ENCODE assay signal across 1 cellular context in the genomic region with DNA sequence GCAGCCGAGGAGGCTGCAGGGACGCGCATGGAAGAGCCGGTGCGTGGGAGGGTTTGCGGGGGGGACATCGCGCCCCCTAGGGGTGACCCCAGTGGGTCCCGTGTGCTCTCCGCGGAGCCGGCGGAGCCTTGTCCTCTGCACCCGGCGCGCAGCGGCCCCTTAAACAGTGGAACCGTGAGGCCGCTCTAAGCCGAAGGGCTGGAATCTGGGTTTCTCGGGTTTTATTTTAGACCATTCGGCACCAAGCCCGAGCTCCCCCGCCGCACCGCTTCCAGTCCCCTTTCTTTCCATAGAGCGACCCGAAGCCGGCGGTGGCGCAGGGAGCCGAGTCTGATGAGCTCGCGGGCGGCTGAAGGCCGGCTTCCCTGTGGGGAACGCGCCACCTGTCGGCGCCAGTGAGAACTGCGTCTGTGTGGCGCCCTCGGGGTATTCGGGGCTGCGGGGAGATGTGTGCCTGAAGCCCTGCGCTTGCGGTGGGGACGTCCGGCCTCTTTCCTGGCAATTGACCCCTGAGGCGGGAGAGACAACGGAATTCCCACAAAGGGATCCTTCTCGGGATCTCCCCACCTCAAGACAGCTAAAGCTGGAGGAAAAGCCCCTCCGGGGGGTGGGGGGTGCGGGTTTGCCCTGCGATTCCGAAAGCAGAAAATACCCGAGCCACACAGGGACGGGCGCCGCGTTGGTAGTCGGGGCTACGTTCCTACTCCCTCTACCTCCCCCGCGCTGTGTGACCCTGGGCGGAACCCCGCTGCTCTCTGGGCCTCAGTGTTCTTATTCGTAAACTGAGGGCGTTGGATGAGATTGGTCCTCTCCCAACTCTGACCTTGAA.
TF ChIP-seq lines count a peak whose summit lies in the region.

No MANE protein-coding gene starts in this region.

TF ChIP-seq in K562, 482 proteins besides CTCF, POLR2A, EP300 and RAD21 (continued from another document and continues in another):
- TF ChIP-seq, protein P1, sequence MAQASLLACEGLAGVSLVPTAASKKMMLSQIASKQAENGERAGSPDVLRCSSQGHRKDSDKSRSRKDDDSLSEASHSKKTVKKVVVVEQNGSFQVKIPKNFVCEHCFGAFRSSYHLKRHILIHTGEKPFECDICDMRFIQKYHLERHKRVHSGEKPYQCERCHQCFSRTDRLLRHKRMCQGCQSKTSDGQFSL (CRISPR knock-in tag; IDR thresholded peaks at IDR 0.05), result peak; percentile 65; the same call in 1 of the 2 replicates
- TF ChIP-seq, protein P1 (tag; IDR thresholded peaks at IDR 0.05), result no peak
- TF ChIP-seq TRIM24 (IDR thresholded peaks at IDR 0.05) (no peak), NR2F6 (CRISPR knock-in tag; IDR thresholded peaks at IDR 0.05) (no peak), YY1 (IDR thresholded peaks at IDR 0.05; ENCODE audit: borderline replicate concordance in 1 of 3, control insufficient read depth in 1 of 3, extremely low read depth in 1 of 3, insufficient read depth in 3 of 3, insufficient read length in 1 of 3, insufficient replicate concordance in 2 of 3, low read depth in 1 of 3, low read length in 2 of 3) (no peak), USF2 (CRISPR knock-in tag; IDR thresholded peaks at IDR 0.05) (no peak), NFATC3 (IDR thresholded peaks at IDR 0.05) (no peak), ARID4B (CRISPR knock-in tag; IDR thresholded peaks at IDR 0.05) (no peak), SAFB (IDR thresholded peaks at IDR 0.05; ENCODE audit: borderline replicate concordance, low read depth, low read length) (no peak), ZBTB2 (IDR thresholded peaks at IDR 0.05) (no peak), ZBTB7A (IDR thresholded peaks at IDR 0.05; ENCODE audit: borderline replicate concordance, control insufficient read depth, low read depth, low read length) (no peak), ZNF830 (CRISPR knock-in tag; IDR thresholded peaks at IDR 0.05) (0 out of 2 replicates have a peak, but pooled peaks have one; percentile 52), SMARCC2 (IDR thresholded peaks at IDR 0.05; ENCODE audit: low read depth) (no peak), BRF2 (IDR thresholded peaks at IDR 0.05; ENCODE audit: borderline replicate concordance, insufficient read depth, insufficient read length) (no peak), SUPT5H (IDR thresholded peaks at IDR 0.05) (no peak), ZBTB8A (IDR thresholded peaks at IDR 0.05; ENCODE audit: partially characterized antibody) (no peak), SRF (CRISPR knock-in tag; IDR thresholded peaks at IDR 0.05) (no peak), HIVEP1 (CRISPR knock-in tag; IDR thresholded peaks at IDR 0.05) (no peak), RFX5 (IDR thresholded peaks at IDR 0.05; ENCODE audit: low read depth, low read length) (no peak), RBM15 (IDR thresholded peaks at IDR 0.05; ENCODE audit: insufficient read depth, low read length) (no peak), FIP1L1 (IDR thresholded peaks at IDR 0.05; ENCODE audit: low read depth, low read length, poor library complexity, severe bottlenecking) (peak; percentile 57), REST (CRISPR knock-in tag; IDR thresholded peaks at IDR 0.05; ENCODE audit: low read depth) (no peak), GTF3C2 (IDR thresholded peaks at IDR 0.05; ENCODE audit: borderline replicate concordance, extremely low read depth, insufficient read length) (no peak), PHB (CRISPR knock-in tag; IDR thresholded peaks at IDR 0.05) (no peak), PTTG1 (tag; IDR thresholded peaks at IDR 0.05; ENCODE audit: low read depth) (no peak), NEUROD1 (IDR thresholded peaks at IDR 0.05; ENCODE audit: borderline replicate concordance, low read depth, low read length, partially characterized antibody) (no peak), POLR2AphosphoS5 (IDR thresholded peaks at IDR 0.05; ENCODE audit: control insufficient read depth, insufficient read depth, low read depth, low read length) (no peak), MTF1 (CRISPR knock-in tag; IDR thresholded peaks at IDR 0.05; ENCODE audit: borderline replicate concordance) (no peak), RBM17 (IDR thresholded peaks at IDR 0.05; ENCODE audit: borderline replicate concordance, low read depth, low read length) (no peak), FOXA3 (CRISPR knock-in tag; conservative IDR thresholded peaks at IDR 0.05 in 1 of 2, IDR thresholded peaks at IDR 0.05 in 1 of 2) (no peak), ATF7 (IDR thresholded peaks at IDR 0.05) (0 out of 2 replicates have a peak, but pooled peaks have one; percentile 25)
- TF ChIP-seq, protein P2, sequence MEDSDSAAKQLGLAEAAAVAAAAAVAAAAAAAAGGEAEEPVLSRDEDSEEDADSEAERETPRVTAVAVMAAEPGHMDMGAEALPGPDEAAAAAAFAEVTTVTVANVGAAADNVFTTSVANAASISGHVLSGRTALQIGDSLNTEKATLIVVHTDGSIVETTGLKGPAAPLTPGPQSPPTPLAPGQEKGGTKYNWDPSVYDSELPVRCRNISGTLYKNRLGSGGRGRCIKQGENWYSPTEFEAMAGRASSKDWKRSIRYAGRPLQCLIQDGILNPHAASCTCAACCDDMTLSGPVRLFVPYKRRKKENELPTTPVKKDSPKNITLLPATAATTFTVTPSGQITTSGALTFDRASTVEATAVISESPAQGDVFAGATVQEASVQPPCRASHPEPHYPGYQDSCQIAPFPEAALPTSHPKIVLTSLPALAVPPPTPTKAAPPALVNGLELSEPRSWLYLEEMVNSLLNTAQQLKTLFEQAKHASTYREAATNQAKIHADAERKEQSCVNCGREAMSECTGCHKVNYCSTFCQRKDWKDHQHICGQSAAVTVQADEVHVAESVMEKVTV (CRISPR knock-in tag; IDR thresholded peaks at IDR 0.05), result peak; percentile 89
- TF ChIP-seq, protein P3, sequence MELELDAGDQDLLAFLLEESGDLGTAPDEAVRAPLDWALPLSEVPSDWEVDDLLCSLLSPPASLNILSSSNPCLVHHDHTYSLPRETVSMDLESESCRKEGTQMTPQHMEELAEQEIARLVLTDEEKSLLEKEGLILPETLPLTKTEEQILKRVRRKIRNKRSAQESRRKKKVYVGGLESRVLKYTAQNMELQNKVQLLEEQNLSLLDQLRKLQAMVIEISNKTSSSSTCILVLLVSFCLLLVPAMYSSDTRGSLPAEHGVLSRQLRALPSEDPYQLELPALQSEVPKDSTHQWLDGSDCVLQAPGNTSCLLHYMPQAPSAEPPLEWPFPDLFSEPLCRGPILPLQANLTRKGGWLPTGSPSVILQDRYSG (tag; conservative IDR thresholded peaks at IDR 0.05; ENCODE audit: low read depth), result no peak
- TF ChIP-seq, protein P4, sequence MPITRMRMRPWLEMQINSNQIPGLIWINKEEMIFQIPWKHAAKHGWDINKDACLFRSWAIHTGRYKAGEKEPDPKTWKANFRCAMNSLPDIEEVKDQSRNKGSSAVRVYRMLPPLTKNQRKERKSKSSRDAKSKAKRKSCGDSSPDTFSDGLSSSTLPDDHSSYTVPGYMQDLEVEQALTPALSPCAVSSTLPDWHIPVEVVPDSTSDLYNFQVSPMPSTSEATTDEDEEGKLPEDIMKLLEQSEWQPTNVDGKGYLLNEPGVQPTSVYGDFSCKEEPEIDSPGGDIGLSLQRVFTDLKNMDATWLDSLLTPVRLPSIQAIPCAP (CRISPR knock-in tag; IDR thresholded peaks at IDR 0.05; ENCODE audit: borderline replicate concordance), result no peak
